ENCODE assay signal across 9 cellular contexts in the genomic region with DNA sequence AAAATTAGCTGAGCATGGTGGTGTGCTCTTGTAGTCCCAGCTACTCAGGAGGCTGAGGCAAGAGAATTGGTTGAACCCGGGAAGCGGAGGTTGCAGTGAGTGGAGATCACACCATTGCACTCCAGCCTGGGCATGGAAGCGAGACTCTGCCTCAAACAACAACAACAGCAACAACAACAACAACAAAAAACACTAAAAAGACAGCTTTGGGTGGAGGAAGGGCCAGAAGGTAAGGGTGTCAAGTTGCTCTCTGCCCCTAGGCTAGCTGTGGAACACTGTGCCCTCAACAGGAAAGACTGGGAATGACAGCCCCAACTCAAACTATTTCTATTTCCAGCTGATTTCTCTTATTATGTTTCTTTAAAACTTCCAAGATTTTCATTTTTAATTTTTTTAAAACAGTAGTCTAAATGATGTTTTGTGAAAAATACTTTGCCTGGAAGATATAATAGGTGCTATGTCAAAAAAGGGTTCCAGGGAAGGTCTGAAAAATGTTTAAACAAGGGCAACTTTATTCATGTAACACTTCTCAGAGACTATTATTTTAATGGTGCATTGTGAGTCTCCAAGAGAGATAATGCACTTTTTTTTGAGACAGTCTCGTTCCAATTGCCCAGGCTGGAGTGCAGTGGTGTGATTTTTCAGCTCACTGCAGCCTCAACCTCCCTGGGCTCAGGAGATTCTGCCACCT. TPM values are rescaled to one million over a fixed set of nuclear protein-coding genes. Genes with fewer than 3 reads are reported as not detected.
DNase-seq lines count a peak whose midpoint lies in the region; ATAC-seq and TF ChIP-seq lines count a peak whose summit lies in the region.
"Had no signal": no experiment of that assay in that cellular context is flagged by ENCODE, and none has a peak within 500 bp of the region (broad histone marks: within the 10 kb centered on the region; RNA-seq: fewer than 3 reads in every experiment).

No MANE protein-coding gene starts in this region.

- H3K36me3 ChIP-seq in Caco-2 (ENCODE audit: control insufficient read depth, insufficient read depth, low read length) (no peaks in the 10 kb centered on the region), smooth muscle cell (ENCODE audit: low read depth) (no peaks in the 10 kb centered on the region)
- no peaks in the 10 kb centered on the region for H3K36me3 ChIP-seq in naive thymus-derived CD4-positive, alpha-beta T cell (ENCODE audit: control insufficient read depth in 2 of 3, insufficient read depth in 3 of 3, low read length in 3 of 3)

- H3K9me3 Mint-ChIP-seq in Caco-2 (ENCODE audit: unreplicated experiment) (no peaks in the 10 kb centered on the region), HFFc6 (no peaks in the 10 kb centered on the region)
- no peaks in the 10 kb centered on the region for H3K9me3 Mint-ChIP-seq in naive thymus-derived CD4-positive, alpha-beta T cell

- no peaks in the 10 kb centered on the region for H3K9me3 ChIP-seq in Caco-2
- no peaks in the 10 kb centered on the region for H3K9me3 ChIP-seq in naive thymus-derived CD4-positive, alpha-beta T cell (ENCODE audit: control insufficient read depth in 2 of 3, low read length in 3 of 3)
- H3K9me3 ChIP-seq in smooth muscle cell (replicated peaks; ENCODE audit: low read depth) = no peaks in the 10 kb centered on the region

- intact Hi-C loops in Caco-2 (cut with micrococcal nuclease; ENCODE audit: unreplicated experiment) = no loop called here
- intact Hi-C loops in naive thymus-derived CD4-positive, alpha-beta T cell (cut with micrococcal nuclease) = loop anchor here in 1 of 2 donors (1.0 to 2.0 kb wide), 2 partner anchors 9 to 14 kb away; no protein-coding TSS in a partner anchor

- ATAC-seq in naive thymus-derived CD4-positive, alpha-beta T cell = peak; percentile 56
- ATAC-seq in GM18511 (IDR thresholded peaks at IDR 0.05; ENCODE audit: unreplicated experiment) = no peak

- H3K27me3 ChIP-seq in Caco-2 (replicated peaks; ENCODE audit: control insufficient read depth, insufficient read depth, low read length) (no peaks in the 10 kb centered on the region), smooth muscle cell (ENCODE audit: low read depth) (no peaks in the 10 kb centered on the region)
- no peaks in the 10 kb centered on the region for H3K27me3 ChIP-seq in naive thymus-derived CD4-positive, alpha-beta T cell (ENCODE audit: control insufficient read depth in 2 of 2, insufficient read depth in 2 of 2, low read length in 2 of 2)

- no peaks in the 10 kb centered on the region for H3K4me1 ChIP-seq in Caco-2
- peaks cover 0 to 5% of the 10 kb centered on the region in 2 donors for H3K4me1 ChIP-seq in naive thymus-derived CD4-positive, alpha-beta T cell (ENCODE audit: control insufficient read depth in 2 of 2, insufficient read depth in 2 of 2, low read length in 2 of 2)
- H3K4me1 ChIP-seq in smooth muscle cell (ENCODE audit: low read depth) = peaks cover 5% of the 10 kb centered on the region

- H3K36me3 Mint-ChIP-seq in Caco-2 (ENCODE audit: insufficient read depth, unreplicated experiment) (peaks cover 14% of the 10 kb centered on the region), HFFc6 (ENCODE audit: low read depth) (no peaks in the 10 kb centered on the region)
- peaks cover 0 to 10% (median 4%) of the 10 kb centered on the region in 5 donors for H3K36me3 Mint-ChIP-seq in naive thymus-derived CD4-positive, alpha-beta T cell

- H3F3A ChIP-seq in smooth muscle cell (ENCODE audit: low read depth) = peaks cover 4% of the 10 kb centered on the region

- peaks cover 100% of the 10 kb centered on the region for H4K20me1 ChIP-seq in smooth muscle cell (ENCODE audit: low read depth)

- H3K4me1 Mint-ChIP-seq in Caco-2 (ENCODE audit: low read depth, unreplicated experiment) (no peaks in the 10 kb centered on the region), HFFc6 (ENCODE audit: low read depth) (peaks cover 28% of the 10 kb centered on the region)
- H3K4me1 Mint-ChIP-seq in naive thymus-derived CD4-positive, alpha-beta T cell = peaks cover 18 to 85% (median 66%) of the 10 kb centered on the region in 7 donors

- no peak overlapping the region for H3K27ac ChIP-seq in naive thymus-derived CD4-positive, alpha-beta T cell (ENCODE audit: low read depth, low read length)
- H3K27ac ChIP-seq in smooth muscle cell (ENCODE audit: low read depth) (no peak overlapping the region), caudate nucleus (ENCODE audit: low read depth, low read length) (no peak overlapping the region)

- CTCF ChIA-PET in Caco-2 (lab: Charles Lee) = interaction anchor here (0.6 to 1.0 kb wide), 4 partner anchors 67 to 386 kb away, joined by 3 read pairs; a partner anchor contains a TSS
- CTCF ChIA-PET in naive thymus-derived CD4-positive, alpha-beta T cell (lab: Charles Lee) = interaction anchor here (0.6 to 1.2 kb wide), 3 partner anchors 17 to 130 kb away, joined by 3 to 4 read pairs (median 3); no protein-coding TSS in a partner anchor

- no peak overlapping the region for H3K9ac ChIP-seq in smooth muscle cell (ENCODE audit: low read depth)

- H3K4me3 Mint-ChIP-seq in Caco-2 (ENCODE audit: unreplicated experiment) (no peak overlapping the region), HFFc6 (no peak overlapping the region)
- H3K4me3 Mint-ChIP-seq in naive thymus-derived CD4-positive, alpha-beta T cell = peak overlapping the region in 2 of 10 donors; percentile 43 to 56

- WGBS in smooth muscle cell (ENCODE audit: low lambda C conversion rate) = 95% methylated on average over 4 of the region's 4 CpGs

- H3K79me2 ChIP-seq in smooth muscle cell (ENCODE audit: low read depth) = peaks cover 97% of the 10 kb centered on the region

- no peak overlapping the region for H2AFZ ChIP-seq in smooth muscle cell (ENCODE audit: low read depth)

- H3K4me3 ChIP-seq in Caco-2 (ENCODE audit: low read depth, low read length) (no peak overlapping the region), astrocyte of the cerebellum (ENCODE audit: low read depth, low read length) (no peak overlapping the region), smooth muscle cell (no peak overlapping the region)
- no peak overlapping the region for H3K4me3 ChIP-seq in naive thymus-derived CD4-positive, alpha-beta T cell (ENCODE audit: low read length)

- H3K27me3 Mint-ChIP-seq in Caco-2 (ENCODE audit: insufficient read depth, unreplicated experiment) (no peaks in the 10 kb centered on the region), HFFc6 (ENCODE audit: insufficient read depth) (no peaks in the 10 kb centered on the region)
- H3K27me3 Mint-ChIP-seq in naive thymus-derived CD4-positive, alpha-beta T cell = no peaks in the 10 kb centered on the region

- no TSS peak for BruUV-seq in Caco-2 (replicated peaks; lab: Mats Ljungman, UMichigan)

- H3K4me2 ChIP-seq in smooth muscle cell = no peak overlapping the region

- no peak overlapping the region for H3K27ac Mint-ChIP-seq in Caco-2 (ENCODE audit: unreplicated experiment)
- no peak overlapping the region for H3K27ac Mint-ChIP-seq in HFFc6
- peak overlapping the region in 3 of 9 donors; percentile 71 to 75 (median 72) for H3K27ac Mint-ChIP-seq in naive thymus-derived CD4-positive, alpha-beta T cell

- DNase-seq in Caco-2 (no peak), HFFc6 (no peak), astrocyte of the cerebellum (ENCODE audit: low read depth) (no peak), NCI-H2081 (lab: John Stamatoyannopoulos, UW) (no peak), smooth muscle cell (lab: John Stamatoyannopoulos, UW; ENCODE audit: unreplicated experiment) (no peak), caudate nucleus (lab: John Stamatoyannopoulos, UW) (no peak)
- DNase-seq in naive thymus-derived CD4-positive, alpha-beta T cell = no peak
- DNase-seq: NCI-H524 treated with DMSO at 0.1 percent for 48 hours had no signal

- in situ Hi-C loops in astrocyte of the cerebellum (cut with HindIII; ENCODE audit: low sequenced_read_pairs) = no loop called here

- POLR2A ChIA-PET in Caco-2 (lab: Charles Lee) = no interaction called here
- POLR2A ChIA-PET in naive thymus-derived CD4-positive, alpha-beta T cell (lab: Charles Lee) = no interaction called here

- TF ChIP-seq CTCF in Caco-2 (IDR thresholded peaks at IDR 0.05; ENCODE audit: insufficient read depth in 1 of 2, low read depth in 1 of 2, low read length in 1 of 2, severe bottlenecking in 1 of 2, unreplicated experiment in 1 of 2) (peak; percentile 13 to 34), HFFc6 (IDR thresholded peaks at IDR 0.05) (peak; percentile 60), astrocyte of the cerebellum (IDR thresholded peaks at IDR 0.05; ENCODE audit: low read depth, low read length, missing control alignments) (peak; percentile 42), smooth muscle cell (IDR thresholded peaks at IDR 0.05; ENCODE audit: borderline replicate concordance, insufficient read depth, poor library complexity, severe bottlenecking) (no peak)

RNA-seq across cellular contexts. Expression of a gene that starts 29.9 kb away (rescaled TPM):
- total RNA-seq in Caco-2 (2022) = 85.4 and 88.7 TPM in 2 replicates
- 10 to 100 TPM; 80.7 to 90.3 (median 85.5) TPM for total RNA-seq in HFFc6 (2021; fragmentation: NEBNext Ultra II Directional; extraction: Animal tissue kit (Norgen Biotek cat#: 25700))
- total RNA-seq in naive thymus-derived CD4-positive, alpha-beta T cell = 10 to 100 TPM; 58.8 to 94.2 (median 74.0) TPM
- 10 to 100 TPM; 57.5 to 85.6 TPM for polyA plus RNA-seq in naive thymus-derived CD4-positive, alpha-beta T cell
- 83.9 and 102 TPM in 2 replicates for total RNA-seq in smooth muscle cell
- polyA plus RNA-seq in smooth muscle cell = 61.4 and 63.5 TPM in 2 replicates
